Comparison of ENCODE assay signal across 15 cellular contexts in genomic region chr5:113118765-113119164, GRCh38.
A peak's percentile ranks its signal among the peaks of the same experiment; 100 is the strongest.
DNase-seq lines count a peak whose midpoint lies in the region; ATAC-seq and TF ChIP-seq lines count a peak whose summit lies in the region.
"Had no signal": no experiment of that assay in that cellular context is flagged by ENCODE, and none has a peak within 500 bp of the region (broad histone marks: within the 10 kb centered on the region; RNA-seq: fewer than 3 reads in every experiment).

No MANE protein-coding gene starts in this region.

- peaks cover 36% of the 10 kb centered on the region for H3K4me1 Mint-ChIP-seq in brain
- H3K4me1 Mint-ChIP-seq: activated CD4-positive, alpha-beta T cell treated with anti-CD3 and anti-CD28 coated beads, Interleukin-2, amount 10 ng/mL, durations not matched to agents 24 days and 14 days had no signal

- TF ChIP-seq CTCF in brain (conservative IDR thresholded peaks at IDR 0.05) = no peak

- H3K27ac ChIP-seq in layer of hippocampus (ENCODE audit: low read depth, low read length) = peak overlapping the region; percentile 35

- H3K9me3 Mint-ChIP-seq in brain = peaks cover 2 to 13% (median 5%) of the 10 kb centered on the region in 5 experiments
- H3K9me3 Mint-ChIP-seq: activated CD4-positive, alpha-beta T cell treated with anti-CD3 and anti-CD28 coated beads, Interleukin-2, amount 10 ng/mL, durations not matched to agents 24 days and 14 days had no signal

- H3K4me3 Mint-ChIP-seq in brain = peak overlapping the region in 1 of 5 experiments; percentile 66
- H3K4me3 Mint-ChIP-seq: activated CD4-positive, alpha-beta T cell treated with anti-CD3 and anti-CD28 coated beads, Interleukin-2, amount 10 ng/mL, durations not matched to agents 24 days and 14 days had no signal

- peaks cover 19% of the 10 kb centered on the region for H3K36me3 Mint-ChIP-seq in brain

- no peaks in the 10 kb centered on the region for H3K27me3 Mint-ChIP-seq in brain
- H3K27me3 Mint-ChIP-seq: activated CD4-positive, alpha-beta T cell treated with anti-CD3 and anti-CD28 coated beads, Interleukin-2, amount 10 ng/mL, durations not matched to agents 24 days and 14 days had no signal

- no peaks in the 10 kb centered on the region for H3K27me3 ChIP-seq in layer of hippocampus (ENCODE audit: control insufficient read depth, insufficient read depth, low read length)

- intact Hi-C loops in sciatic nerve (cut with DNase I) = no loop called here

- H3K27ac Mint-ChIP-seq in brain = peak overlapping the region; percentile 20 to 85 (median 47)
- H3K27ac Mint-ChIP-seq: activated CD4-positive, alpha-beta T cell treated with anti-CD3 and anti-CD28 coated beads, Interleukin-2, amount 10 ng/mL, durations not matched to agents 24 days and 14 days had no signal

- DNase-seq in ELF-1 (ENCODE audit: low read depth, low spot score) (peak; percentile 8), sciatic nerve (ENCODE audit: low spot score) (no peak), superior temporal gyrus (ENCODE audit: extremely low spot score) (no peak), NCI-H1694 (lab: John Stamatoyannopoulos, UW) (no peak)
- no peak for DNase-seq in stimulated activated naive CD4-positive, alpha-beta T cell treated with Interleukin-2 at 50 U/mL for 16 hours (lab: John Stamatoyannopoulos, UW)
- DNase-seq: activated CD4-positive, alpha-beta T cell treated with anti-CD3 and anti-CD28 coated beads, Interleukin-2, amount 10 ng/mL, durations not matched to agents 24 days and 14 days; activated naive CD4-positive, alpha-beta T cell; erythroblast; GF-D8; MM.1S; NCI-H2081 treated with DMSO at 0.1 percent for 48 hours; NCI-H526 had no signal

- ATAC-seq in sciatic nerve = peak; percentile 44
- ATAC-seq in GM18519 (IDR thresholded peaks at IDR 0.05; ENCODE audit: low FRiP score, unreplicated experiment) = no peak
